ENCODE assay signal across 21 cellular contexts in the genomic region with DNA sequence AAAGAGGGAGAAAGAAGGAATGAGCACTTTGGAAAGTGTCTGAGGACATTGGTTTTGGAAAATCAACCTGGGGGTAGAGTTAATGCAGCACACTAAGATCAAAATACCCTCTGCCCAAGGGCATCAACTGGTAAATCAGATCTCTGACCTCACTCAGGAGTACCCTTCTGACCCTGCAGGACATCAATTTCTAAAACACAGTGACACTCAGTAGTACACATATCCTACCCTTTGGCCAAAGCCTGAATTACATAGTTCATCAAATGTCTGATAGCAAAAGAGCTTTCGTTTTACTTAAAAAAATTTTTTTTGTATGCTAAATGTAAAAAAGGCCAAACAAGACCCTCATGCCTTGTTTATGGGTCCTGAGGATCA.
DNase-seq lines count a peak whose midpoint lies in the region; ATAC-seq, FAIRE-seq and TF ChIP-seq lines count a peak whose summit lies in the region.
"Had no signal": no experiment of that assay in that cellular context is flagged by ENCODE, and none has a peak within 500 bp of the region (broad histone marks: within the 10 kb centered on the region; RNA-seq: fewer than 3 reads in every experiment).

No MANE protein-coding gene starts in this region.

- H3K27ac ChIP-seq in HUES6 (ENCODE audit: low read depth, low read length) (peak overlapping the region; percentile 2; the same call in 1 of the 2 replicates), astrocyte (ENCODE audit: low read depth, low read length) (no peak overlapping the region), HepG2 (ENCODE audit: extremely low read length, insufficient read depth, low read length) (peak overlapping the region; percentile 59), smooth muscle cell (ENCODE audit: low read depth) (peak overlapping the region; percentile 65)
- H3K27ac ChIP-seq: C4-2B, HL-60, SJSA1 had no signal

- H3K36me3 ChIP-seq in HUES6 (ENCODE audit: control insufficient read depth, insufficient read depth, low read length): no peaks in the 10 kb centered on the region
- H3K36me3 ChIP-seq in astrocyte (ENCODE audit: insufficient read depth, low read length): no peaks in the 10 kb centered on the region
- H3K36me3 ChIP-seq in HepG2 (replicated peaks in 1 of 2; ENCODE audit: control insufficient read depth in 1 of 2, insufficient read depth in 2 of 2, low read length in 2 of 2): no peaks in the 10 kb centered on the region
- no peaks in the 10 kb centered on the region for H3K36me3 ChIP-seq in smooth muscle cell (ENCODE audit: low read depth)
- H3K36me3 ChIP-seq: SJSA1 had no signal

- CTCF ChIA-PET in HepG2 (lab: Yijun Ruan, JAX; ENCODE audit: low intra/inter-chr PET ratio, low total read pairs): no interaction called here

- H3K4me1 ChIP-seq in HUES6 (ENCODE audit: control insufficient read depth, insufficient read depth, low read length): peaks cover 17% of the 10 kb centered on the region
- H3K4me1 ChIP-seq in astrocyte (ENCODE audit: insufficient read depth, low read length): no peaks in the 10 kb centered on the region
- peaks cover 22% of the 10 kb centered on the region for H3K4me1 ChIP-seq in HepG2 (ENCODE audit: insufficient read depth, low read length)
- peaks cover 17% of the 10 kb centered on the region for H3K4me1 ChIP-seq in smooth muscle cell (ENCODE audit: low read depth)
- H3K4me1 ChIP-seq: SJSA1 had no signal

- H3K36me3 Mint-ChIP-seq in astrocyte (ENCODE audit: low read depth, unreplicated experiment): no peaks in the 10 kb centered on the region
- H3K36me3 Mint-ChIP-seq in T-helper 2 cell treated with Interferon-gamma antibody and Interleukin-4, amounts not matched to agents 5 μg/mL and 100 μg/mL, for 36 hours (ENCODE audit: low read depth): no peaks in the 10 kb centered on the region

- POLR2A ChIA-PET in HepG2 (lab: Yijun Ruan, JAX): no interaction called here

- H3K79me2 ChIP-seq in astrocyte (ENCODE audit: insufficient read depth, low read length) (no peaks in the 10 kb centered on the region), HepG2 (ENCODE audit: insufficient read depth, low read length) (no peaks in the 10 kb centered on the region), smooth muscle cell (ENCODE audit: low read depth) (no peaks in the 10 kb centered on the region)

- in situ Hi-C loops in HepG2 (cut with HindIII; ENCODE audit: extremely low pct_ligation_motif_present, low pct_unique_long_range_greater_than_20kb): no loop called here

- WGBS in HepG2 (ENCODE audit: low lambda C conversion rate): 55% methylated on average over 1 of the region's 1 CpG
- WGBS in smooth muscle cell (ENCODE audit: low lambda C conversion rate): 93% methylated on average over 1 of the region's 1 CpG

- no peak overlapping the region for H2AFZ ChIP-seq in astrocyte (ENCODE audit: low read depth, low read length)
- peak overlapping the region; percentile 49 for H2AFZ ChIP-seq in HepG2 (ENCODE audit: low read length)
- peak overlapping the region; percentile 19 for H2AFZ ChIP-seq in smooth muscle cell (ENCODE audit: low read depth)

- ATAC-seq in HepG2 (peak; percentile 26), HG02678 (IDR thresholded peaks at IDR 0.05; ENCODE audit: unreplicated experiment) (no peak)
- ATAC-seq: PC-3 had no signal

- H3K27me3 ChIP-seq in HUES6 (ENCODE audit: control insufficient read depth, insufficient read depth, low read length): no peaks in the 10 kb centered on the region
- H3K27me3 ChIP-seq in astrocyte (ENCODE audit: insufficient read depth, low read length): no peaks in the 10 kb centered on the region
- H3K27me3 ChIP-seq in HepG2 (ENCODE audit: control insufficient read depth in 1 of 2, insufficient read depth in 2 of 2, low read length in 2 of 2): no peaks in the 10 kb centered on the region
- H3K27me3 ChIP-seq in smooth muscle cell (ENCODE audit: low read depth): no peaks in the 10 kb centered on the region
- H3K27me3 ChIP-seq: SJSA1 had no signal

- TF ChIP-seq CTCF in astrocyte (IDR thresholded peaks at IDR 0.05; ENCODE audit: insufficient read depth, low read depth, low read length): no peak
- TF ChIP-seq CTCF in HepG2 (CRISPR knock-in tag; IDR thresholded peaks at IDR 0.05): no peak
- TF ChIP-seq CTCF in smooth muscle cell (IDR thresholded peaks at IDR 0.05; ENCODE audit: borderline replicate concordance, insufficient read depth, poor library complexity, severe bottlenecking): no peak

- no peaks in the 10 kb centered on the region for H3K27me3 Mint-ChIP-seq in astrocyte (ENCODE audit: low read depth, unreplicated experiment)
- H3K27me3 Mint-ChIP-seq in T-helper 2 cell treated with Interferon-gamma antibody and Interleukin-4, amounts not matched to agents 5 μg/mL and 100 μg/mL, for 36 hours (ENCODE audit: low read depth): no peaks in the 10 kb centered on the region

- intact Hi-C loops in HepG2 (cut with micrococcal nuclease; ENCODE audit: unreplicated experiment): no loop called here

- H3F3A ChIP-seq in smooth muscle cell (ENCODE audit: low read depth): peaks cover 11% of the 10 kb centered on the region

- no peak for TF ChIP-seq POLR2A in HepG2 (IDR thresholded peaks at IDR 0.05; ENCODE audit: insufficient read depth in 1 of 2, low read depth in 2 of 2, low read length in 2 of 2)

- H3K9ac ChIP-seq in HUES6 (ENCODE audit: low read length) (peak overlapping the region; percentile 4), astrocyte (ENCODE audit: low read length) (no peak overlapping the region), HepG2 (ENCODE audit: insufficient read depth, low read depth, low read length) (peak overlapping the region; percentile 42; the same call in 1 of the 2 replicates), smooth muscle cell (ENCODE audit: low read depth) (peak overlapping the region; percentile 7)

- H3K4me1 Mint-ChIP-seq in astrocyte (ENCODE audit: low read depth, unreplicated experiment): peaks cover 10% of the 10 kb centered on the region
- no peaks in the 10 kb centered on the region for H3K4me1 Mint-ChIP-seq in T-helper 2 cell treated with Interferon-gamma antibody and Interleukin-4, amounts not matched to agents 5 μg/mL and 100 μg/mL, for 36 hours (ENCODE audit: low read depth)

- TF ChIP-seq EP300 in HepG2 (IDR thresholded peaks at IDR 0.05; ENCODE audit: low read depth in 2 of 2, low read length in 2 of 2): no peak
- TF ChIP-seq EP300 in HepG2 (CRISPR knock-in tag; IDR thresholded peaks at IDR 0.05; ENCODE audit: borderline replicate concordance): no peak

- H3K4me2 ChIP-seq in astrocyte (ENCODE audit: low read length): no peak overlapping the region
- H3K4me2 ChIP-seq in HepG2 (ENCODE audit: low read depth, low read length): peak overlapping the region; percentile 67
- H3K4me2 ChIP-seq in smooth muscle cell: peak overlapping the region; percentile 54

- DNase-seq in astrocyte (ENCODE audit: low read depth) (no peak), HepG2 (ENCODE audit: low spot score) (no peak), smooth muscle cell (lab: John Stamatoyannopoulos, UW; ENCODE audit: unreplicated experiment) (no peak)
- no peak for DNase-seq in T-helper 2 cell treated with Interferon-gamma antibody and Interleukin-4, amounts not matched to agents 5 μg/mL and 100 μg/mL, for 36 hours (ENCODE audit: low spot score)
- DNase-seq in activated effector memory CD4-positive, alpha-beta T cell treated with Interleukin-2 at 50 U/mL for 16 hours: no peak
- DNase-seq: DMS 273 treated with DMSO at 0.1 percent for 48 hours, GF-D8, KBM-7, NCI-H1436, NCI-H2029, NCI-H2171, NCI-H446 treated with DMSO at 0.1 percent for 48 hours, PC-3 had no signal

- H3K27ac Mint-ChIP-seq in astrocyte (ENCODE audit: unreplicated experiment): peak overlapping the region; percentile 64
- no peak overlapping the region for H3K27ac Mint-ChIP-seq in T-helper 2 cell treated with Interferon-gamma antibody and Interleukin-4, amounts not matched to agents 5 μg/mL and 100 μg/mL, for 36 hours

- H3K9me3 ChIP-seq in HUES6 (ENCODE audit: control insufficient read depth, insufficient read depth, low read depth, low read length): no peaks in the 10 kb centered on the region
- peaks cover 2% of the 10 kb centered on the region for H3K9me3 ChIP-seq in astrocyte (ENCODE audit: insufficient read depth, low read depth, low read length)
- no peaks in the 10 kb centered on the region for H3K9me3 ChIP-seq in HepG2 (ENCODE audit: low read length)
- H3K9me3 ChIP-seq in smooth muscle cell (replicated peaks; ENCODE audit: low read depth): no peaks in the 10 kb centered on the region
- H3K9me3 ChIP-seq: SJSA1 had no signal

- H3K9me3 Mint-ChIP-seq in astrocyte (ENCODE audit: unreplicated experiment): peaks cover 3% of the 10 kb centered on the region
- peaks cover 28% of the 10 kb centered on the region for H3K9me3 Mint-ChIP-seq in T-helper 2 cell treated with Interferon-gamma antibody and Interleukin-4, amounts not matched to agents 5 μg/mL and 100 μg/mL, for 36 hours

- BruUV-seq in HepG2 (replicated peaks; lab: Mats Ljungman, UMichigan): no TSS peak

- no peak overlapping the region for H3K4me3 Mint-ChIP-seq in astrocyte (ENCODE audit: unreplicated experiment)
- H3K4me3 Mint-ChIP-seq in T-helper 2 cell treated with Interferon-gamma antibody and Interleukin-4, amounts not matched to agents 5 μg/mL and 100 μg/mL, for 36 hours: no peak overlapping the region

- FAIRE-seq in astrocyte (lab: Jason Lieb, UNC) (no peak), HepG2 (lab: Jason Lieb, UNC) (no peak)
- FAIRE-seq: GM12891, GM19239, HTR-8/SVneo had no signal

- TF ChIP-seq RAD21 in HepG2 (CRISPR knock-in tag; IDR thresholded peaks at IDR 0.05): no peak

- H4K20me1 ChIP-seq in astrocyte (ENCODE audit: insufficient read depth, low read length) (no peaks in the 10 kb centered on the region), HepG2 (ENCODE audit: insufficient read depth, low read length) (no peaks in the 10 kb centered on the region), smooth muscle cell (ENCODE audit: low read depth) (no peaks in the 10 kb centered on the region)

- H3K4me3 ChIP-seq in HUES6 (ENCODE audit: low read depth, low read length) (no peak overlapping the region), astrocyte (ENCODE audit: insufficient read depth, low read depth, low read length) (no peak overlapping the region), HepG2 (replicated peaks in 1 of 3; ENCODE audit: insufficient read depth in 1 of 3, low read depth in 2 of 3, low read length in 3 of 3) (peak overlapping the region in 1 of 3 experiments; percentile 31; a peak in 1 of 6 replicates), smooth muscle cell (no peak overlapping the region)
- H3K4me3 ChIP-seq: SJSA1 had no signal

TF ChIP-seq in HepG2, 621 proteins besides CTCF, POLR2A, EP300 and RAD21 (continues in another document):
- no peak for TF ChIP-seq KLF9 (CRISPR knock-in tag; IDR thresholded peaks at IDR 0.05; ENCODE audit: low read depth)
